ENCODE assay signal across 1 cellular context in genomic region chr16:14120335-14120734, GRCh38.
TF ChIP-seq lines count a peak whose summit lies in the region.

No MANE protein-coding gene starts in this region.

TF ChIP-seq in GM23338, 12 proteins besides CTCF, POLR2A, EP300 and RAD21 (continued from another document):
- TF ChIP-seq EZH2phosphoT487 (IDR thresholded peaks at IDR 0.05; ENCODE audit: unreplicated experiment) = no peak
- TF ChIP-seq POLR2AphosphoS5 (IDR thresholded peaks at IDR 0.05; ENCODE audit: low read depth) = no peak
- no peak for TF ChIP-seq ZNF114 (CRISPR knock-in tag; IDR thresholded peaks at IDR 0.05)
- no peak for TF ChIP-seq REST (IDR thresholded peaks at IDR 0.05; ENCODE audit: unreplicated experiment)
- TF ChIP-seq ZNF462 (CRISPR knock-in tag; IDR thresholded peaks at IDR 0.05) = no peak
- TF ChIP-seq STAT1 (IDR thresholded peaks at IDR 0.05; ENCODE audit: unreplicated experiment) = no peak
